In the genomic region with DNA sequence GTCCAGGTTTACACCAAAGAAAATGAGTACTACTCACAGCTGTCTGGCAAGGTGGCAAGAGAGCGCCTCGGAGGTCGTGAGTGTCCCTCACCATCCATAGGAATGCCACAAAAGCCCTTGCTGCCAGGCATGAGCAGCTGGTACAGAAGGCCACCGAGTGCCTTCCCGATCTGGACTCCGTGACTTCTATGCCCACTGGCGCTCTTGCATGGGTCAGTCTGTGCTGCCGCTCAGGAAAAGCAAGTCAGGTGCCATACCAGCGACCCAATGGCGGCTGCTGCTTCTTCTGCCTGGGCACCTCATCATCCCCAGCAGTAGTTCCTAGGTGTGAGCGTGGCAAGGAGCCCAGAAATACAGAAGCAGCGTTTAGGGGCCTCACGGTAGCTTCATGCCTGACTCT, we compare ENCODE assay signal across 22 cellular contexts. TPM values are rescaled to one million over a fixed set of nuclear protein-coding genes. Genes with fewer than 3 reads are reported as not detected.
DNase-seq lines count a peak whose midpoint lies in the region; ATAC-seq and TF ChIP-seq lines count a peak whose summit lies in the region.
"Had no signal": no experiment of that assay in that cellular context is flagged by ENCODE, and none has a peak within 500 bp of the region (broad histone marks: within the 10 kb centered on the region; RNA-seq: fewer than 3 reads in every experiment).

No MANE protein-coding gene starts in this region.

- H3K79me2 ChIP-seq in Karpas-422 (ENCODE audit: low read length), result no peaks in the 10 kb centered on the region

- no peaks in the 10 kb centered on the region for H4K20me1 ChIP-seq in Karpas-422 (ENCODE audit: insufficient read depth, low read depth, low read length)

- H3K4me3 ChIP-seq in right atrium auricular region, result no peak overlapping the region
- no peak overlapping the region for H3K4me3 ChIP-seq in Karpas-422 (ENCODE audit: low read length)
- H3K4me3 ChIP-seq: A549, HAP-1 had no signal

- H3K9me3 Mint-ChIP-seq in natural killer cell treated with Interleukin-12 subunit alpha and Interleukin-12 subunit beta and Interleukin-15 and Interleukin-18, amount 100 ng/mL, for 72 hours, result peaks cover 12% of the 10 kb centered on the region
- peaks cover 4% of the 10 kb centered on the region for H3K9me3 Mint-ChIP-seq in type B pancreatic cell

- H3K27me3 ChIP-seq in right atrium auricular region, result no peaks in the 10 kb centered on the region
- H3K27me3 ChIP-seq in Karpas-422 (ENCODE audit: low read length), result no peaks in the 10 kb centered on the region

- no peak overlapping the region for H3K9ac ChIP-seq in Karpas-422 (ENCODE audit: low read length)

- TF ChIP-seq CTCF in right atrium auricular region (IDR thresholded peaks at IDR 0.05) (no peak), type B pancreatic cell (conservative IDR thresholded peaks at IDR 0.05) (no peak)

- no peaks in the 10 kb centered on the region for H3K27me3 Mint-ChIP-seq in natural killer cell treated with Interleukin-12 subunit alpha and Interleukin-12 subunit beta and Interleukin-15 and Interleukin-18, amount 100 ng/mL, for 72 hours
- no peaks in the 10 kb centered on the region for H3K27me3 Mint-ChIP-seq in type B pancreatic cell

- peaks cover 74 to 79% of the 10 kb centered on the region in 2 donors for H3K4me1 Mint-ChIP-seq in natural killer cell treated with Interleukin-12 subunit alpha and Interleukin-12 subunit beta and Interleukin-15 and Interleukin-18, amount 100 ng/mL, for 72 hours (ENCODE audit: low read depth in 2 of 2)
- H3K4me1 Mint-ChIP-seq in type B pancreatic cell (ENCODE audit: unreplicated experiment), result peaks cover 4% of the 10 kb centered on the region
- H3K4me1 Mint-ChIP-seq: CD4-positive, CD25-positive, alpha-beta regulatory T cell had no signal

- H3K9me3 ChIP-seq in right atrium auricular region (no peaks in the 10 kb centered on the region), Karpas-422 (ENCODE audit: low read length) (no peaks in the 10 kb centered on the region)
- H3K9me3 ChIP-seq: BE2C, Caco-2 had no signal

- H3K9me2 ChIP-seq in Karpas-422 (replicated peaks; ENCODE audit: insufficient read depth, low read length), result no peaks in the 10 kb centered on the region

- peak overlapping the region; percentile 39 for H3K4me3 Mint-ChIP-seq in natural killer cell treated with Interleukin-12 subunit alpha and Interleukin-12 subunit beta and Interleukin-15 and Interleukin-18, amount 100 ng/mL, for 72 hours
- no peak overlapping the region for H3K4me3 Mint-ChIP-seq in type B pancreatic cell
- H3K4me3 Mint-ChIP-seq: CD4-positive, CD25-positive, alpha-beta regulatory T cell; CD8-positive, alpha-beta T cell; HFFc6 had no signal

- peak overlapping the region; percentile 88 to 100 for H3K27ac Mint-ChIP-seq in natural killer cell treated with Interleukin-12 subunit alpha and Interleukin-12 subunit beta and Interleukin-15 and Interleukin-18, amount 100 ng/mL, for 72 hours
- H3K27ac Mint-ChIP-seq in type B pancreatic cell, result no peak overlapping the region
- H3K27ac Mint-ChIP-seq: CD4-positive, CD25-positive, alpha-beta regulatory T cell; CD8-positive, alpha-beta T cell; HFFc6 had no signal

- no peak overlapping the region for H2AFZ ChIP-seq in Karpas-422 (ENCODE audit: low read length)

- DNase-seq in right atrium auricular region (ENCODE audit: low spot score) (peak; percentile 48), left ventricle myocardium superior (no peak), Karpas-422 (peak; percentile 33), type B pancreatic cell (ENCODE audit: extremely low spot score, unreplicated experiment) (no peak), EL (no peak)
- no peak for DNase-seq in natural killer cell treated with Interleukin-12 subunit alpha and Interleukin-12 subunit beta and Interleukin-15 and Interleukin-18, amount 100 ng/mL, for 72 hours (ENCODE audit: low spot score)
- DNase-seq: 8988T; ACHN; AML-193; BE2C; C1 segment of cervical spinal cord; Caco-2; CD4-positive, CD25-positive, alpha-beta regulatory T cell; CD8-positive, alpha-beta T cell; DMS153; DND-41; GF-D8; GOT3; HFFc6 had no signal

- H3K4me1 ChIP-seq in right atrium auricular region (no peaks in the 10 kb centered on the region), Karpas-422 (ENCODE audit: low read length) (no peaks in the 10 kb centered on the region)
- H3K4me1 ChIP-seq: A549, BE2C, Caco-2, HAP-1 had no signal

- no peak overlapping the region for H3K4me2 ChIP-seq in Karpas-422 (ENCODE audit: low read depth, low read length, poor library complexity, severe bottlenecking)
- H3K4me2 ChIP-seq: A549 had no signal

- peaks cover 53% of the 10 kb centered on the region for H3K36me3 Mint-ChIP-seq in natural killer cell treated with Interleukin-12 subunit alpha and Interleukin-12 subunit beta and Interleukin-15 and Interleukin-18, amount 100 ng/mL, for 72 hours
- no peaks in the 10 kb centered on the region for H3K36me3 Mint-ChIP-seq in type B pancreatic cell
- H3K36me3 Mint-ChIP-seq: CD8-positive, alpha-beta T cell had no signal

- ATAC-seq in left ventricle myocardium superior, result no peak
- no peak for ATAC-seq in natural killer cell treated with Interleukin-12 subunit alpha and Interleukin-12 subunit beta and Interleukin-15 and Interleukin-18, amount 100 ng/mL, for 72 hours
- no peak for ATAC-seq in HG03354 (IDR thresholded peaks at IDR 0.05; ENCODE audit: poor library complexity, severe bottlenecking, unreplicated experiment)
- ATAC-seq: A549; CD8-positive, alpha-beta T cell had no signal

- H3K36me3 ChIP-seq in right atrium auricular region (no peaks in the 10 kb centered on the region), Karpas-422 (ENCODE audit: insufficient read depth, low read length) (no peaks in the 10 kb centered on the region)
- H3K36me3 ChIP-seq: BE2C, HAP-1 had no signal

- H3K27ac ChIP-seq in right atrium auricular region, result no peak overlapping the region
- no peak overlapping the region for H3K27ac ChIP-seq in Karpas-422 (ENCODE audit: low read length)
- H3K27ac ChIP-seq: A549 had no signal

- intact Hi-C loops in left ventricle myocardium superior (cut with micrococcal nuclease), result no loop called here

RNA-seq across cellular contexts. Expression of gene TBXAS1, which starts 11.7 kb away (rescaled TPM):
- 10 to 100 TPM in 1 of 2 donors, 1 to 10 TPM in 1; 4.6 to 15.3 TPM for total RNA-seq in right atrium auricular region
- total RNA-seq in left ventricle myocardium superior, result 5.0 TPM
- not detected in 2 replicates for total RNA-seq in Karpas-422 (2014; rRNA removed; shearing (Covaris generic); ENCODE audit: low replicate concordance)
- 100 to 1,000 TPM; 104 to 130 TPM for total RNA-seq in natural killer cell treated with Interleukin-12 subunit alpha and Interleukin-12 subunit beta and Interleukin-15 and Interleukin-18, amount 100 ng/mL, for 72 hours
- total RNA-seq in type B pancreatic cell (ENCODE audit: low replicate concordance), result 4.2 and 5.8 TPM in 2 replicates

Comparison
In these comparisons a context has a peak if more than half of its experiments do, and no peak if none do; other contexts are left out.
1. DNase-seq: peak in right atrium auricular region (single experiment) and Karpas-422 (single experiment); none in left ventricle myocardium superior (single experiment), natural killer cell treated with Interleukin-12 subunit alpha and Interleukin-12 subunit beta and Interleukin-15 and Interleukin-18, amount 100 ng/mL, for 72 hours (single experiment), type B pancreatic cell (single experiment) and EL (single experiment).
2. RNA of gene TBXAS1, which starts 11.7 kb away (total RNA-seq): 104 to 130 TPM in natural killer cell treated with Interleukin-12 subunit alpha and Interleukin-12 subunit beta and Interleukin-15 and Interleukin-18, amount 100 ng/mL, for 72 hours; 4.6 to 15.3 TPM in right atrium auricular region, 4.2 to 5.8 TPM in type B pancreatic cell, 5.0 TPM in left ventricle myocardium superior (single experiment) and not detected in Karpas-422; every median in the first group is over 4 times any median in the second.